8 cellular contexts compared by ENCODE assay signal in genomic region chr1:244836135-244836521, GRCh38. TPM values are rescaled to one million over a fixed set of nuclear protein-coding genes. Genes with fewer than 3 reads are reported as not detected.
DNase-seq lines count a peak whose midpoint lies in the region; ATAC-seq and TF ChIP-seq lines count a peak whose summit lies in the region.

No MANE protein-coding gene starts in this region.

- H3K27ac Mint-ChIP-seq in brain: peak overlapping the region; percentile 97 to 100 (median 100)
- peak overlapping the region; percentile 100 for H3K27ac Mint-ChIP-seq in stimulated activated naive B cell treated with anti-CD40 and anti-IgM and Interleukin-4, amounts not matched to agents 10 μg/mL and 1 μg/mL and 100 μg/mL, for 72 hours

- H3K9me3 Mint-ChIP-seq in brain: no peaks in the 10 kb centered on the region
- peaks cover 3 to 8% of the 10 kb centered on the region in 2 donors for H3K9me3 Mint-ChIP-seq in stimulated activated naive B cell treated with anti-CD40 and anti-IgM and Interleukin-4, amounts not matched to agents 10 μg/mL and 1 μg/mL and 100 μg/mL, for 72 hours

- H3K4me1 Mint-ChIP-seq in brain: peaks cover 60% of the 10 kb centered on the region
- H3K4me1 Mint-ChIP-seq in stimulated activated naive B cell treated with anti-CD40 and anti-IgM and Interleukin-4, amounts not matched to agents 10 μg/mL and 1 μg/mL and 100 μg/mL, for 72 hours: peaks cover 36 to 63% of the 10 kb centered on the region in 2 donors

- peaks cover 41% of the 10 kb centered on the region for H3K36me3 Mint-ChIP-seq in brain
- H3K36me3 Mint-ChIP-seq in stimulated activated naive B cell treated with anti-CD40 and anti-IgM and Interleukin-4, amounts not matched to agents 10 μg/mL and 1 μg/mL and 100 μg/mL, for 72 hours: peaks cover 30 to 37% of the 10 kb centered on the region in 2 donors

- no peak for TF ChIP-seq CTCF in brain (conservative IDR thresholded peaks at IDR 0.05)

- DNase-seq in A172 (ENCODE audit: low spot score): peak; percentile 56
- peak; percentile 56 for DNase-seq in EH (ENCODE audit: low read depth)
- DNase-seq in NCI-H460 (ENCODE audit: extremely low read depth, low read depth): peak; percentile 40
- peak; percentile 55 for DNase-seq in kidney tubule cell (ENCODE audit: low spot score)
- DNase-seq in stimulated activated naive B cell treated with anti-CD40 and anti-IgM and Interleukin-4, amounts not matched to agents 10 μg/mL and 1 μg/mL and 100 μg/mL, for 72 hours: no peak

- no peak for ATAC-seq in stimulated activated naive B cell treated with anti-CD40 and anti-IgM and Interleukin-4, amounts not matched to agents 10 μg/mL and 1 μg/mL and 100 μg/mL, for 72 hours (replicated peaks)
- ATAC-seq in HG03571 (IDR thresholded peaks at IDR 0.05; ENCODE audit: unreplicated experiment): no peak
- no peak for ATAC-seq in GM19395 (IDR thresholded peaks at IDR 0.05; ENCODE audit: unreplicated experiment)

- H3K27me3 Mint-ChIP-seq in brain: no peaks in the 10 kb centered on the region
- no peaks in the 10 kb centered on the region for H3K27me3 Mint-ChIP-seq in stimulated activated naive B cell treated with anti-CD40 and anti-IgM and Interleukin-4, amounts not matched to agents 10 μg/mL and 1 μg/mL and 100 μg/mL, for 72 hours

- H3K4me3 Mint-ChIP-seq in brain: peak overlapping the region; percentile 89 to 98 (median 95)
- H3K4me3 Mint-ChIP-seq in stimulated activated naive B cell treated with anti-CD40 and anti-IgM and Interleukin-4, amounts not matched to agents 10 μg/mL and 1 μg/mL and 100 μg/mL, for 72 hours: peak overlapping the region; percentile 85 to 94

RNA-seq across cellular contexts. Expression of gene COX20, which starts 0.7 kb away (rescaled TPM):
- 71.6 and 76.1 TPM in 2 replicates for total RNA-seq in A172 (2014; rRNA removed; shearing (Covaris generic))
- 89.2 and 101 TPM in 2 replicates for total RNA-seq in NCI-H460 (2014; rRNA removed; shearing (Covaris generic))
- polyA plus RNA-seq in NCI-H460 (2014; cell fraction: nucleus; rRNA removed): 37.8 and 60.6 TPM in 2 replicates
- polyA plus RNA-seq in brain (ENCODE audit: insufficient read depth, low read depth, low replicate concordance): 32.3 TPM

RNA-seq across cellular contexts. Expression of gene HNRNPU, which starts 28.2 kb away (rescaled TPM):
- total RNA-seq in A172 (2014; rRNA removed; shearing (Covaris generic)): 520 and 628 TPM in 2 replicates
- 447 and 511 TPM in 2 replicates for total RNA-seq in NCI-H460 (2014; rRNA removed; shearing (Covaris generic))
- polyA plus RNA-seq in NCI-H460 (2014; cell fraction: nucleus; rRNA removed): 361 and 504 TPM in 2 replicates
- polyA plus RNA-seq in brain (ENCODE audit: insufficient read depth, low read depth, low replicate concordance): 461 TPM
